ENCODE assay signal across 28 cellular contexts in the genomic region with DNA sequence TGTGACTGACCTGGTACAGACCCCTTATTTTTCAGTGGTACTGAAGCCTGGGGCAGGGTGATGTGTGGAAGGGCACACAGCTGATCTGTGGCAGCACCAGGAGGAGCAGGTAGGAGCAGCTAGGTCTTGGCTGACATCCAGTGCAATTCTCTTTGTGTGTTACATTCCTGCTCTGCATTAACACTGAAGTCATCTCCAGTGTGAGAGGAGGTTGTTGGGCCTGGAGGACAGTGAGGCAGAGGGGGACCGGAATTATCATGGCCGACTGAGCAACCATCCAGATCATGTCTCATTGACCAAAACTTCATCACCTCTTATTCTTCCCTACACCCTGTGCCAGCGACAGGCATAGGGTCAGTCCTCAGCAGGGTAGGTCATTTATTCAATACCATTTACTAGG. TPM values are rescaled to one million over a fixed set of nuclear protein-coding genes. Genes with fewer than 3 reads are reported as not detected.
DNase-seq lines count a peak whose midpoint lies in the region; ATAC-seq lines count a peak whose summit lies in the region.
"Had no signal": no experiment of that assay in that cellular context is flagged by ENCODE, and none has a peak within 500 bp of the region (broad histone marks: within the 10 kb centered on the region; RNA-seq: fewer than 3 reads in every experiment).

No MANE protein-coding gene starts in this region.

- H3K27ac ChIP-seq in skin epidermis = peak overlapping the region in 9 of 21 experiments; percentile 29 to 88 (median 84)
- H3K27ac ChIP-seq: hepatocyte, parathyroid adenoma, thyroid gland had no signal

- POLR2A ChIA-PET in activated CD4-positive, alpha-beta T cell treated with anti-CD3 and anti-CD28 coated beads, Interleukin-2, amount 10 ng/mL, durations not matched to agents 7 days and 5 days (lab: Charles Lee) = no interaction called here

- H3K9me3 Mint-ChIP-seq in activated CD4-positive, alpha-beta T cell treated with anti-CD3 and anti-CD28 coated beads, Interleukin-2, amount 10 ng/mL, durations not matched to agents 7 days and 5 days = peaks cover 16% of the 10 kb centered on the region
- H3K9me3 Mint-ChIP-seq: activated T-cell treated with anti-CD3 and anti-CD28 coated beads, Interleukin-2, amount 50 U/mL, for 72 hours; GM23338; IgD-negative memory B cell; memory B cell had no signal

- CTCF ChIA-PET in activated CD4-positive, alpha-beta T cell treated with anti-CD3 and anti-CD28 coated beads, Interleukin-2, amount 10 ng/mL, durations not matched to agents 7 days and 5 days (lab: Charles Lee) = interaction anchor here (1.2 to 2.2 kb wide), 3 partner anchors 8 to 16 kb away, joined by 3 to 7 read pairs (median 5); no protein-coding TSS in a partner anchor

- no peak for ATAC-seq in T-helper 17 cell
- ATAC-seq in HG02885 (IDR thresholded peaks at IDR 0.05; ENCODE audit: poor library complexity, unreplicated experiment) = no peak
- ATAC-seq: activated naive CD4-positive, alpha-beta T cell treated with anti-CD3 and anti-CD28 coated beads, Interleukin-2, amount 50 U/mL, for 72 hours; GM23338; sciatic nerve; SK-N-SH treated with all-trans-retinoic acid at 6 μM for 48 hours had no signal

- no peak overlapping the region for H3K4me3 Mint-ChIP-seq in activated CD4-positive, alpha-beta T cell treated with anti-CD3 and anti-CD28 coated beads, Interleukin-2, amount 10 ng/mL, durations not matched to agents 7 days and 5 days
- H3K4me3 Mint-ChIP-seq in T-helper 17 cell = no peak overlapping the region
- H3K4me3 Mint-ChIP-seq: CD4-positive, CD25-positive, alpha-beta regulatory T cell; GM23338; memory B cell had no signal

- peaks cover 22% of the 10 kb centered on the region for H3K36me3 Mint-ChIP-seq in activated CD4-positive, alpha-beta T cell treated with anti-CD3 and anti-CD28 coated beads, Interleukin-2, amount 10 ng/mL, durations not matched to agents 7 days and 5 days (ENCODE audit: low read depth)
- no peaks in the 10 kb centered on the region for H3K36me3 Mint-ChIP-seq in T-helper 17 cell (ENCODE audit: low read depth)
- H3K36me3 Mint-ChIP-seq: brain; CD4-positive, CD25-positive, alpha-beta regulatory T cell; IgD-negative memory B cell; memory B cell had no signal

- H3K4me3 ChIP-seq in skin epidermis = peak overlapping the region in 5 of 7 experiments; percentile 0 to 15 (median 11)
- H3K4me3 ChIP-seq: GM23338, hepatocyte, thyroid gland had no signal

- peaks cover 25% of the 10 kb centered on the region for H3K27me3 Mint-ChIP-seq in activated CD4-positive, alpha-beta T cell treated with anti-CD3 and anti-CD28 coated beads, Interleukin-2, amount 10 ng/mL, durations not matched to agents 7 days and 5 days
- peaks cover 8% of the 10 kb centered on the region for H3K27me3 Mint-ChIP-seq in T-helper 17 cell

- H3K4me1 Mint-ChIP-seq in activated CD4-positive, alpha-beta T cell treated with anti-CD3 and anti-CD28 coated beads, Interleukin-2, amount 10 ng/mL, durations not matched to agents 7 days and 5 days = peaks cover 55% of the 10 kb centered on the region
- H3K4me1 Mint-ChIP-seq in T-helper 17 cell = peaks cover 47% of the 10 kb centered on the region

- DNase-seq in activated CD4-positive, alpha-beta T cell treated with anti-CD3 and anti-CD28 coated beads, Interleukin-2, amount 10 ng/mL, durations not matched to agents 7 days and 5 days = no peak
- no peak for DNase-seq in activated CD4-positive, alpha-beta T cell treated with anti-CD3 and anti-CD28 coated beads, Interleukin-2, amount 50 U/mL, for 4 hours
- DNase-seq in T-helper 17 cell (no peak), glomerular visceral epithelial cell (ENCODE audit: extremely low spot score) (peak; percentile 80)
- DNase-seq in central memory CD4-positive, alpha-beta T cell = no peak
- DNase-seq in stimulated activated CD4-positive, alpha-beta T cell treated with anti-CD3 and anti-CD28 coated beads, Interleukin-15, amount 100 ng/mL, for 24 hours = no peak
- DNase-seq: activated CD8-positive, alpha-beta memory T cell treated with anti-CD3 and anti-CD28 coated beads for 24 hours; activated T-cell treated with anti-CD3 and anti-CD28 coated beads, Interleukin-2, amount 50 U/mL, for 72 hours; DMS53; NCI-H1436 treated with DMSO at 0.1 percent for 48 hours; NCI-H446; RPMI8226; stimulated activated naive CD4-positive, alpha-beta T cell; thyroid gland had no signal

- no peaks in the 10 kb centered on the region for H3K9me3 ChIP-seq in T-helper 17 cell (ENCODE audit: control insufficient read depth, low read length, poor library complexity, severe bottlenecking)
- H3K9me3 ChIP-seq: thyroid gland had no signal

- peak overlapping the region; percentile 31 for H3K27ac Mint-ChIP-seq in activated CD4-positive, alpha-beta T cell treated with anti-CD3 and anti-CD28 coated beads, Interleukin-2, amount 10 ng/mL, durations not matched to agents 7 days and 5 days
- H3K27ac Mint-ChIP-seq in T-helper 17 cell = peak overlapping the region; percentile 41
- H3K27ac Mint-ChIP-seq: activated T-cell treated with anti-CD3 and anti-CD28 coated beads, Interleukin-2, amount 50 U/mL, for 72 hours; GM23338; memory B cell had no signal

RNA-seq across cellular contexts. Expression of a gene that starts 1.5 kb away (rescaled TPM):
- total RNA-seq in activated CD4-positive, alpha-beta T cell treated with anti-CD3 and anti-CD28 coated beads, Interleukin-2, amount 10 ng/mL, durations not matched to agents 7 days and 5 days = under 1 TPM; 0.47 to 0.89 TPM
- under 1 TPM in 1 of 2 donors, not detected in 1; 0.44 TPM for total RNA-seq in T-helper 17 cell
- total RNA-seq: CD4-positive, CD25-positive, alpha-beta regulatory T cell; fibroblast of villous mesenchyme; GM23338 had no signal

RNA-seq across cellular contexts. Expression of a gene that starts 26.0 kb away (rescaled TPM):
- under 1 TPM in 1 of 2 experiments, not detected in 1; 0.15 TPM for total RNA-seq in activated CD4-positive, alpha-beta T cell treated with anti-CD3 and anti-CD28 coated beads, Interleukin-2, amount 10 ng/mL, durations not matched to agents 7 days and 5 days
- total RNA-seq in T-helper 17 cell = under 1 TPM; 0.27 to 0.81 TPM
- total RNA-seq: activated naive CD4-positive, alpha-beta T cell treated with anti-CD3 and anti-CD28 coated beads, Interleukin-2, amount 50 U/mL, for 72 hours; CD4-positive, CD25-positive, alpha-beta regulatory T cell; fibroblast of villous mesenchyme; GM23338; hepatocyte; M059J had no signal

RNA-seq across cellular contexts. Expression of a gene that starts 34.3 kb away (rescaled TPM):
- total RNA-seq in activated CD4-positive, alpha-beta T cell treated with anti-CD3 and anti-CD28 coated beads, Interleukin-2, amount 10 ng/mL, durations not matched to agents 7 days and 5 days = not detected
- total RNA-seq in T-helper 17 cell = not detected
- total RNA-seq: activated T-cell treated with anti-CD3 and anti-CD28 coated beads, Interleukin-2, amount 50 U/mL, for 72 hours; CD4-positive, CD25-positive, alpha-beta regulatory T cell; fibroblast of villous mesenchyme; GM23338; M059J; sciatic nerve had no signal

RNA-seq across cellular contexts. Expression of a gene that starts 47.4 kb away (rescaled TPM):
- total RNA-seq in activated CD4-positive, alpha-beta T cell treated with anti-CD3 and anti-CD28 coated beads, Interleukin-2, amount 10 ng/mL, durations not matched to agents 7 days and 5 days = 10 to 100 TPM; 22.9 to 23.8 TPM
- 10 to 100 TPM in 1 of 2 donors, 1 to 10 TPM in 1; 7.9 to 12.0 TPM for total RNA-seq in T-helper 17 cell
